Comparison of ENCODE assay signal across 1 cellular context in genomic region chr5:151592855-151593408, GRCh38.
TF ChIP-seq lines count a peak whose summit lies in the region.

No MANE protein-coding gene starts in this region.

TF ChIP-seq in HepG2, 621 proteins besides CTCF, POLR2A, EP300 and RAD21 (continued from another document and continues in another):
- TF ChIP-seq TFAP4 (IDR thresholded peaks at IDR 0.05; ENCODE audit: borderline replicate concordance, low read depth) (no peak), ZNF235 (CRISPR knock-in tag; IDR thresholded peaks at IDR 0.05; ENCODE audit: borderline replicate concordance) (no peak), HNF1B (CRISPR knock-in tag; IDR thresholded peaks at IDR 0.05) (peak; percentile 52), SMYD3 (CRISPR knock-in tag; IDR thresholded peaks at IDR 0.05) (no peak), CEBPG (CRISPR knock-in tag; IDR thresholded peaks at IDR 0.05) (no peak), SOX13 (IDR thresholded peaks at IDR 0.05) (no peak), SOX13 (CRISPR knock-in tag; conservative IDR thresholded peaks at IDR 0.05 in 1 of 2, IDR thresholded peaks at IDR 0.05 in 1 of 2) (peak in 1 of 2 experiments; percentile 29; a peak in 1 of 4 replicates), MAZ (IDR thresholded peaks at IDR 0.05; ENCODE audit: borderline replicate concordance, low read depth, low read length) (no peak), MAZ (CRISPR knock-in tag; IDR thresholded peaks at IDR 0.05; ENCODE audit: low read depth) (no peak), GMEB2 (CRISPR knock-in tag; IDR thresholded peaks at IDR 0.05; ENCODE audit: low read depth) (no peak), TERF1 (CRISPR knock-in tag; IDR thresholded peaks at IDR 0.05) (no peak), ZNF580 (CRISPR knock-in tag; IDR thresholded peaks at IDR 0.05; ENCODE audit: borderline replicate concordance, low read depth) (no peak), PAXIP1 (CRISPR knock-in tag; conservative IDR thresholded peaks at IDR 0.05) (0 out of 2 replicates have a peak, but pooled peaks have one; percentile 19), ETV5 (CRISPR knock-in tag; IDR thresholded peaks at IDR 0.05; ENCODE audit: borderline replicate concordance) (no peak), BHLHE40 (IDR thresholded peaks at IDR 0.05; ENCODE audit: low read length) (peak; percentile 71; the same call in 1 of the 2 replicates), SOX6 (IDR thresholded peaks at IDR 0.05) (no peak), SOX6 (CRISPR knock-in tag; IDR thresholded peaks at IDR 0.05) (peak; percentile 38; the same call in 1 of the 2 replicates), MIER3 (CRISPR knock-in tag; IDR thresholded peaks at IDR 0.05; ENCODE audit: borderline replicate concordance) (no peak), E2F1 (CRISPR knock-in tag; IDR thresholded peaks at IDR 0.05) (no peak), ZMYM4 (CRISPR knock-in tag; IDR thresholded peaks at IDR 0.05) (peak; percentile 46; the same call in 1 of the 2 replicates), DMTF1 (CRISPR knock-in tag; IDR thresholded peaks at IDR 0.05) (no peak), TCF7 (IDR thresholded peaks at IDR 0.05; ENCODE audit: low read depth) (peak; percentile 28; the same call in 1 of the 2 replicates), ARID5B (CRISPR knock-in tag; IDR thresholded peaks at IDR 0.05) (peak; percentile 12; the same call in 1 of the 2 replicates), HNF4A (CRISPR knock-in tag; IDR thresholded peaks at IDR 0.05) (no peak), TSC22D2 (CRISPR knock-in tag; IDR thresholded peaks at IDR 0.05; ENCODE audit: borderline replicate concordance) (no peak), TFE3 (CRISPR knock-in tag; IDR thresholded peaks at IDR 0.05) (0 out of 2 replicates have a peak, but pooled peaks have one; percentile 42), HNF1A (IDR thresholded peaks at IDR 0.05; ENCODE audit: low read depth) (0 out of 2 replicates have a peak, but pooled peaks have one; percentile 22), HNF1A (CRISPR knock-in tag; IDR thresholded peaks at IDR 0.05; ENCODE audit: borderline replicate concordance) (peak; percentile 80), AGO1 (IDR thresholded peaks at IDR 0.05; ENCODE audit: low read depth, low read length, poor library complexity, severe bottlenecking) (no peak)
